In genomic region chr2:98697651-98698337, GRCh38 we compare ENCODE assay signal across 16 cellular contexts. TPM values are rescaled to one million over a fixed set of nuclear protein-coding genes. Genes with fewer than 3 reads are reported as not detected.
DNase-seq lines count a peak whose midpoint lies in the region; ATAC-seq and TF ChIP-seq lines count a peak whose summit lies in the region.
"Had no signal": no experiment of that assay in that cellular context is flagged by ENCODE, and none has a peak within 500 bp of the region (broad histone marks: within the 10 kb centered on the region; RNA-seq: fewer than 3 reads in every experiment).

No MANE protein-coding gene starts in this region.

- TF ChIP-seq POLR2A in Peyer's patch (IDR thresholded peaks at IDR 0.05), result no peak

- intact Hi-C loops in Right ventricle myocardium superior (cut with DNase I), result no loop called here

- H3K27me3 ChIP-seq in Peyer's patch, result no peaks in the 10 kb centered on the region
- no peaks in the 10 kb centered on the region for H3K27me3 ChIP-seq in mesendoderm (ENCODE audit: insufficient read depth, low read length, poor library complexity)
- H3K27me3 ChIP-seq: BLaER1 had no signal

- H4K5ac ChIP-seq in mesendoderm (ENCODE audit: low read length), result no peak overlapping the region

- no peak overlapping the region for H3K4me3 ChIP-seq in Peyer's patch
- H3K4me3 ChIP-seq in mesendoderm (ENCODE audit: low read length), result no peak overlapping the region
- H3K4me3 ChIP-seq: A549, BLaER1 had no signal

- H3K9me3 ChIP-seq in Peyer's patch, result no peaks in the 10 kb centered on the region
- H3K9me3 ChIP-seq: A549, BLaER1 had no signal

- H3K36me3 ChIP-seq in Peyer's patch (no peaks in the 10 kb centered on the region), mesendoderm (ENCODE audit: control insufficient read depth, insufficient read depth, low read length) (no peaks in the 10 kb centered on the region)
- H3K36me3 ChIP-seq: BLaER1 had no signal

- no peak overlapping the region for H3K4ac ChIP-seq in mesendoderm (ENCODE audit: low read depth, low read length)

- no peak overlapping the region for H3K56ac ChIP-seq in mesendoderm (ENCODE audit: low read length)

- H2BK120ac ChIP-seq in mesendoderm (ENCODE audit: low read depth, low read length), result no peak overlapping the region

- no peak overlapping the region for H2AK5ac ChIP-seq in mesendoderm (ENCODE audit: low read length)

- no peak overlapping the region for H3K4me3 Mint-ChIP-seq in activated naive CD8-positive, alpha-beta T cell
- no peak overlapping the region for H3K4me3 Mint-ChIP-seq in activated naive CD8-positive, alpha-beta T cell treated with anti-CD3 and anti-CD28 coated beads for 36 hours
- peak overlapping the region; percentile 51 for H3K4me3 Mint-ChIP-seq in activated T-helper 17 cell treated with anti-CD3 and anti-CD28 coated beads, Interleukin-2, amount 50 U/mL, for 72 hours

- no peak overlapping the region for H4K8ac ChIP-seq in mesendoderm (ENCODE audit: low read depth, low read length)

- H3K79me2 ChIP-seq in mesendoderm (ENCODE audit: control insufficient read depth, insufficient read depth, low read length), result no peaks in the 10 kb centered on the region

- H3K79me1 ChIP-seq in mesendoderm (ENCODE audit: low read length), result no peaks in the 10 kb centered on the region

- H2BK15ac ChIP-seq in mesendoderm (replicated peaks; ENCODE audit: low read depth), result no peak overlapping the region

- no peak for DNase-seq in activated naive CD8-positive, alpha-beta T cell treated with anti-CD3 and anti-CD28 coated beads for 36 hours
- DNase-seq in midbrain (lab: John Stamatoyannopoulos, UW) (peak; percentile 23), Peyer's patch (no peak), mesendoderm (no peak), Right ventricle myocardium superior (no peak)
- DNase-seq: DMS79; NCI-H1105; NCI-H1694; NCI-H510A; NCI-H748 treated with DMSO at 0.1 percent for 48 hours; NK-92 treated with Interleukin-12 subunit alpha and Interleukin-12 subunit beta, amount 100 ng/mL, for 24 hours; SHP77 had no signal

- H3K36me3 Mint-ChIP-seq in activated naive CD8-positive, alpha-beta T cell, result peaks cover 7% of the 10 kb centered on the region
- peaks cover 38% of the 10 kb centered on the region for H3K36me3 Mint-ChIP-seq in activated naive CD8-positive, alpha-beta T cell treated with anti-CD3 and anti-CD28 coated beads for 36 hours
- peaks cover 41% of the 10 kb centered on the region for H3K36me3 Mint-ChIP-seq in activated T-helper 17 cell treated with anti-CD3 and anti-CD28 coated beads, Interleukin-2, amount 50 U/mL, for 72 hours (ENCODE audit: low read depth)

- H3K18ac ChIP-seq in mesendoderm (ENCODE audit: low read length), result no peak overlapping the region

- H3K9ac ChIP-seq in mesendoderm (ENCODE audit: low read length), result no peak overlapping the region
- H3K9ac ChIP-seq: BLaER1 had no signal

- H3K27ac Mint-ChIP-seq in activated naive CD8-positive, alpha-beta T cell, result peak overlapping the region; percentile 54
- no peak overlapping the region for H3K27ac Mint-ChIP-seq in activated naive CD8-positive, alpha-beta T cell treated with anti-CD3 and anti-CD28 coated beads for 36 hours
- H3K27ac Mint-ChIP-seq in activated T-helper 17 cell treated with anti-CD3 and anti-CD28 coated beads, Interleukin-2, amount 50 U/mL, for 72 hours, result peak overlapping the region; percentile 8

- H3K27ac ChIP-seq in Peyer's patch (no peak overlapping the region), mesendoderm (ENCODE audit: low read depth, low read length) (no peak overlapping the region)
- H3K27ac ChIP-seq: A549, BLaER1 had no signal

- no peak overlapping the region for H2BK5ac ChIP-seq in mesendoderm (ENCODE audit: low read length)

- no peak for ATAC-seq in activated T-helper 17 cell treated with anti-CD3 and anti-CD28 coated beads, Interleukin-2, amount 50 U/mL, for 72 hours (replicated peaks)
- ATAC-seq in Right ventricle myocardium superior (ENCODE audit: poor library complexity), result no peak
- ATAC-seq: A549 had no signal

- no CpG with 5 or more reads among the region's 5 CpGs for WGBS in mesendoderm (ENCODE audit: extremely low coverage, insufficient coverage, low lambda C conversion rate)

- H3K4me1 ChIP-seq in Peyer's patch (peaks cover 0 to 80% (median 21%) of the 10 kb centered on the region in 4 donors), mesendoderm (ENCODE audit: control insufficient read depth, low read depth, low read length) (no peaks in the 10 kb centered on the region)

- H3K9me3 Mint-ChIP-seq in activated naive CD8-positive, alpha-beta T cell (ENCODE audit: low read depth), result no peaks in the 10 kb centered on the region
- H3K9me3 Mint-ChIP-seq in activated naive CD8-positive, alpha-beta T cell treated with anti-CD3 and anti-CD28 coated beads for 36 hours, result peaks cover 8% of the 10 kb centered on the region
- H3K9me3 Mint-ChIP-seq in activated T-helper 17 cell treated with anti-CD3 and anti-CD28 coated beads, Interleukin-2, amount 50 U/mL, for 72 hours, result no peaks in the 10 kb centered on the region

- no peak for TF ChIP-seq CTCF in Peyer's patch (IDR thresholded peaks at IDR 0.05)

- H3K4me1 Mint-ChIP-seq in activated naive CD8-positive, alpha-beta T cell (ENCODE audit: low read depth), result peaks cover 87% of the 10 kb centered on the region
- H3K4me1 Mint-ChIP-seq in activated naive CD8-positive, alpha-beta T cell treated with anti-CD3 and anti-CD28 coated beads for 36 hours, result peaks cover 80% of the 10 kb centered on the region
- peaks cover 48% of the 10 kb centered on the region for H3K4me1 Mint-ChIP-seq in activated T-helper 17 cell treated with anti-CD3 and anti-CD28 coated beads, Interleukin-2, amount 50 U/mL, for 72 hours

- H3K23ac ChIP-seq in mesendoderm (ENCODE audit: low read length), result no peak overlapping the region

- no peak overlapping the region for H3K4me2 ChIP-seq in mesendoderm (ENCODE audit: low read length)
- H3K4me2 ChIP-seq: A549, BLaER1 had no signal

- no peaks in the 10 kb centered on the region for H3K27me3 Mint-ChIP-seq in activated naive CD8-positive, alpha-beta T cell
- H3K27me3 Mint-ChIP-seq in activated naive CD8-positive, alpha-beta T cell treated with anti-CD3 and anti-CD28 coated beads for 36 hours, result no peaks in the 10 kb centered on the region
- no peaks in the 10 kb centered on the region for H3K27me3 Mint-ChIP-seq in activated T-helper 17 cell treated with anti-CD3 and anti-CD28 coated beads, Interleukin-2, amount 50 U/mL, for 72 hours

RNA-seq across cellular contexts. Expression of gene MGAT4A, which starts 33.1 kb away (rescaled TPM):
- 10 to 100 TPM; 45.1 to 49.3 TPM for total RNA-seq in activated naive CD8-positive, alpha-beta T cell treated with anti-CD3 and anti-CD28 coated beads for 36 hours
- 10 to 100 TPM; 79.7 to 99.0 TPM for total RNA-seq in activated T-helper 17 cell treated with anti-CD3 and anti-CD28 coated beads, Interleukin-2, amount 50 U/mL, for 72 hours
- total RNA-seq in Peyer's patch (100 to 1,000 TPM in 3 of 4 donors, 10 to 100 TPM in 1; 52.8 to 243 (median 175) TPM), Right ventricle myocardium superior (20.0 TPM)
- 0.55 TPM for polyA plus RNA-seq in mesendoderm (2013, experiment 1 of 2)
- polyA plus RNA-seq in mesendoderm (2013, experiment 2 of 2), result 0.70 TPM
